ENCODE assay signal across 15 cellular contexts in the genomic region with DNA sequence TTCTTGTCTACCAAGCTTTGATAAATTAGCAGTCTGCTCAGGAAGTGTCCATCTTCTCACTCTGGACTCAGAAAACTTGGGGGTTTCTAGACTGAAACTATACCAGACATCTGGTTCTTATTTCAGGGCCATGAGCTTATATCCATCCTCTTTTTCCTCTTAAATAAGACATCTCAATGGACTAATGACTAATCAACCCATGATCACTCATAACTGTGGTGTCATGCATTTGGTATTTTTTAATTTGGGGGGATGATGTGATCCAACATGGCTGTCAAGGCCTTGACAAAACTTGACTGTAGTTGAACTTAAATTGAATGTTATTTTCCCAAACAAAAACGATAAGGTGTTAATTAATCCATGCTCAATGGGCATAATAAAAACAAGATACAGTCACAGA.
"Had no signal": no experiment of that assay in that cellular context is flagged by ENCODE, and none has a peak within 500 bp of the region (broad histone marks: within the 10 kb centered on the region; RNA-seq: fewer than 3 reads in every experiment).

No MANE protein-coding gene starts in this region.

- H3K27me3 ChIP-seq: heart left ventricle, left lung had no signal

- H3K4me3 ChIP-seq: heart left ventricle, left lung, thoracic aorta had no signal

- H3K36me3 ChIP-seq: heart left ventricle, left lung, thoracic aorta had no signal

- DNase-seq: activated CD4-positive, alpha-beta memory T cell treated with anti-CD3 and anti-CD28 coated beads for 36 hours; activated naive CD4-positive, alpha-beta T cell treated with Interleukin-2 at 50 U/mL for 16 hours; activated naive CD8-positive, alpha-beta T cell treated with anti-CD3 and anti-CD28 coated beads, Interleukin-2, amount 50 U/mL, for 24 hours; caudate nucleus; cortex of kidney; effector memory CD4-positive, alpha-beta T cell; heart left ventricle; islet precursor cell; left lung; stimulated activated CD4-positive, alpha-beta T cell treated with anti-CD3 and anti-CD28 coated beads, Interleukin-15, amount 100 ng/mL, for 24 hours; stimulated activated CD4-positive, alpha-beta T cell treated with anti-CD3 and anti-CD28 coated beads, Interleukin-4, amount 100 ng/mL, for 24 hours; T1000 had no signal

- H3K9me3 ChIP-seq: heart left ventricle, left lung, thoracic aorta had no signal

- H3K9ac ChIP-seq: parathyroid adenoma had no signal

- H2AFZ ChIP-seq: parathyroid adenoma had no signal

- H3K27ac ChIP-seq: heart left ventricle, left lung, parathyroid adenoma, thoracic aorta, VCaP had no signal

- H3K4me1 ChIP-seq: heart left ventricle, left lung, parathyroid adenoma had no signal
